In genomic region chr19:10720607-10721125, GRCh38 we compare ENCODE assay signal across 1 cellular context.
TF ChIP-seq lines count a peak whose summit lies in the region.

No MANE protein-coding gene starts in this region.

TF ChIP-seq in A549, 52 proteins besides CTCF, POLR2A, EP300 and RAD21:
- TF ChIP-seq REST (IDR thresholded peaks at IDR 0.05) (no peak), KDM1A (IDR thresholded peaks at IDR 0.05; ENCODE audit: low read depth) (0 out of 2 replicates have a peak, but pooled peaks have one; percentile 39)
